16 cellular contexts compared by ENCODE assay signal in the genomic region with DNA sequence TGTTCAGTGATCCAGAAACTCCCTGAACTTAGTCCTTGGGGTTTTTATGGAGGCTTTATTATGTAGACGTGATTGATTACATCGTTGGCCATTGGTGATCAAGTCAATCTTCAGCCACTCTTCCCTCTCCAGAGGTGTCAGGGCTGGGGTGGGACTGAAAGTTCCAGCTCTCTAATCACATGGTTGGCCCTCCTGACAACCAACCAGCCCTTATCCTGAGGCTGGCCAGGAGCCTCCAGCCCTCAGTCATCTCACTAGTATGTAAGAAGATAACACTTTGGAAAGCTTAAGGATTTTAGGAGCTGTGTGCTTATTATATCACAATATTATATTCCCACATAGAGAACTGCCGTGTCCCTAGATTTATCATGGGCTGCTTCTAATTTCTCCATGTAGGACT.
"Had no signal": no experiment of that assay in that cellular context is flagged by ENCODE, and none has a peak within 500 bp of the region (broad histone marks: within the 10 kb centered on the region; RNA-seq: fewer than 3 reads in every experiment).

No MANE protein-coding gene starts in this region.

- H3K9me3 ChIP-seq: stomach, thoracic aorta, transverse colon had no signal

- DNase-seq: cerebellar nuclear complex; dermis blood vessel endothelial cell; erythroblast; foreskin melanocyte; head of caudate nucleus; kidney; left cardiac atrium; naive thymus-derived CD4-positive, alpha-beta T cell; posterior cingulate gyrus; small intestine; stimulated activated CD4-positive, alpha-beta T cell treated with anti-CD3 and anti-CD28 coated beads, Interleukin-12 subunit alpha, Interleukin-12 subunit beta, amount 100 ng/mL, for 4 hours; stimulated activated naive CD4-positive, alpha-beta T cell; stomach; substantia nigra; transverse colon had no signal

- H3K4me3 Mint-ChIP-seq: naive thymus-derived CD4-positive, alpha-beta T cell had no signal

- H3K27ac ChIP-seq: stomach, thoracic aorta, transverse colon had no signal

- ATAC-seq: naive thymus-derived CD4-positive, alpha-beta T cell had no signal

- H3K9me3 Mint-ChIP-seq: naive thymus-derived CD4-positive, alpha-beta T cell had no signal

- H3K4me1 ChIP-seq: stomach had no signal

- H3K27me3 Mint-ChIP-seq: naive thymus-derived CD4-positive, alpha-beta T cell had no signal

- H3K4me3 ChIP-seq: stomach, thoracic aorta, transverse colon had no signal

- H3K27me3 ChIP-seq: stomach, transverse colon had no signal
